In genomic region chr5:125140855-125141254, GRCh38 we compare ENCODE assay signal across 12 cellular contexts.
DNase-seq lines count a peak whose midpoint lies in the region; TF ChIP-seq lines count a peak whose summit lies in the region.
"Had no signal": no experiment of that assay in that cellular context is flagged by ENCODE, and none has a peak within 500 bp of the region (broad histone marks: within the 10 kb centered on the region; RNA-seq: fewer than 3 reads in every experiment).

No MANE protein-coding gene starts in this region.

- no peak overlapping the region for H3K9ac ChIP-seq in subcutaneous abdominal adipose tissue (ENCODE audit: low read length in 5 of 5)

- TF ChIP-seq CTCF in OCI-LY7 (conservative IDR thresholded peaks at IDR 0.05; ENCODE audit: low read length), result no peak

- no peaks in the 10 kb centered on the region for H3K79me2 ChIP-seq in OCI-LY7 (ENCODE audit: insufficient read depth, low read depth, low read length)

- H3K4me1 ChIP-seq in OCI-LY7 (ENCODE audit: insufficient read depth, low read length, poor library complexity, severe bottlenecking) (peaks cover 19% of the 10 kb centered on the region), subcutaneous abdominal adipose tissue (ENCODE audit: control insufficient read depth in 5 of 5, insufficient read depth in 5 of 5, low read length in 5 of 5) (peaks cover 2 to 15% (median 14%) of the 10 kb centered on the region in 5 donors)
- H3K4me1 ChIP-seq: psoas muscle had no signal

- no peaks in the 10 kb centered on the region for H3K27me3 ChIP-seq in subcutaneous abdominal adipose tissue (ENCODE audit: control insufficient read depth in 5 of 5, insufficient read depth in 4 of 5, low read length in 5 of 5)

- CTCF ChIA-PET in OCI-LY7 (lab: Charles Lee; ENCODE audit: unreplicated experiment), result no interaction called here

- H3K36me3 ChIP-seq in OCI-LY7 (ENCODE audit: insufficient read depth, low read length) (no peaks in the 10 kb centered on the region), subcutaneous abdominal adipose tissue (ENCODE audit: control insufficient read depth in 5 of 5, insufficient read depth in 5 of 5, low read length in 5 of 5) (no peaks in the 10 kb centered on the region)

- H2AFZ ChIP-seq in OCI-LY7 (ENCODE audit: low read length), result no peak overlapping the region

- no peak overlapping the region for H3K4me2 ChIP-seq in OCI-LY7 (ENCODE audit: low read length)

- H3K9me2 ChIP-seq in OCI-LY7 (ENCODE audit: insufficient read depth, low read length), result no peaks in the 10 kb centered on the region

- no TSS peak for BruUV-seq in OCI-LY7 (replicated peaks; lab: Mats Ljungman, UMichigan)

- H3K4me3 ChIP-seq in OCI-LY7 (ENCODE audit: low read depth, low read length, poor library complexity, severe bottlenecking), result no peak overlapping the region
- no peak overlapping the region for H3K4me3 ChIP-seq in subcutaneous abdominal adipose tissue (ENCODE audit: low read depth in 1 of 5, low read length in 5 of 5)
- H3K4me3 ChIP-seq: psoas muscle had no signal

- no peaks in the 10 kb centered on the region for H3K9me3 ChIP-seq in OCI-LY7 (ENCODE audit: low read length)
- no peaks in the 10 kb centered on the region for H3K9me3 ChIP-seq in subcutaneous abdominal adipose tissue (ENCODE audit: control insufficient read depth in 5 of 5, low read length in 5 of 5)
- H3K9me3 ChIP-seq: psoas muscle had no signal

- intact Hi-C loops in OCI-LY7 (cut with micrococcal nuclease; ENCODE audit: unreplicated experiment), result no loop called here

- no peaks in the 10 kb centered on the region for H4K20me1 ChIP-seq in OCI-LY7 (ENCODE audit: insufficient read depth, low read length)

- H3K27ac ChIP-seq in OCI-LY7 (ENCODE audit: low read depth, low read length, poor library complexity, severe bottlenecking) (no peak overlapping the region), subcutaneous abdominal adipose tissue (ENCODE audit: low read depth, low read length) (peak overlapping the region; percentile 5)
- H3K27ac ChIP-seq: psoas muscle had no signal

- DNase-seq in NCI-H2107 treated with DMSO at 0.1 percent for 48 hours (lab: John Stamatoyannopoulos, UW; ENCODE audit: unreplicated experiment) (peak; percentile 44), NCI-H2107 (lab: John Stamatoyannopoulos, UW) (no peak), OCI-LY7 (ENCODE audit: low spot score) (peak; percentile 5), foreskin melanocyte (peak; percentile 82), HUDEP-2 (lab: John Stamatoyannopoulos, UW; ENCODE audit: unreplicated experiment in 76 of 76) (no peak), middle frontal gyrus (ENCODE audit: extremely low spot score, low spot score) (no peak), NAMALWA (ENCODE audit: low spot score) (no peak)
- DNase-seq: activated CD4-positive, CD25-positive, alpha-beta regulatory T cell; activated naive CD4-positive, alpha-beta T cell treated with anti-CD3 and anti-CD28 coated beads, Interleukin-2, amount 10 ng/mL, durations not matched to agents 7 days and 5 days; kidney glomerular epithelial cell; psoas muscle had no signal

- POLR2A ChIA-PET in OCI-LY7 (lab: Charles Lee), result no interaction called here

Comparison
In these comparisons a context has a peak if more than half of its experiments do, and no peak if none do; other contexts are left out.
1. DNase-seq: peak in NCI-H2107 treated with DMSO at 0.1 percent for 48 hours (single experiment), OCI-LY7 (single experiment) and foreskin melanocyte (single experiment); none in NCI-H2107 (single experiment), HUDEP-2 (0 of 76), middle frontal gyrus (single experiment) and NAMALWA (single experiment).